24 cellular contexts compared by ENCODE assay signal in genomic region chr10:67098460-67098859, GRCh38.
A peak's percentile ranks its signal among the peaks of the same experiment; 100 is the strongest.
DNase-seq lines count a peak whose midpoint lies in the region; ATAC-seq and TF ChIP-seq lines count a peak whose summit lies in the region.
"Had no signal": no experiment of that assay in that cellular context is flagged by ENCODE, and none has a peak within 500 bp of the region (broad histone marks: within the 10 kb centered on the region; RNA-seq: fewer than 3 reads in every experiment).

No MANE protein-coding gene starts in this region.

- H3K4me3 Mint-ChIP-seq in endothelial cell (ENCODE audit: unreplicated experiment) (no peak overlapping the region), neural progenitor cell (no peak overlapping the region)
- H3K4me3 Mint-ChIP-seq: activated CD4-positive, alpha-beta T cell treated with anti-CD3 and anti-CD28 coated beads, Interleukin-2, amount 10 ng/mL, durations not matched to agents 7 days and 5 days; activated naive CD4-positive, alpha-beta T cell treated with anti-CD3 and anti-CD28 coated beads, Interleukin-2, amount 10 ng/mL, durations not matched to agents 7 days and 5 days; naive thymus-derived CD4-positive, alpha-beta T cell had no signal

- TF ChIP-seq CTCF in endothelial cell (IDR thresholded peaks at IDR 0.05; ENCODE audit: unreplicated experiment) (no peak), neural progenitor cell (IDR thresholded peaks at IDR 0.05) (no peak), GM10266 (IDR thresholded peaks at IDR 0.05; ENCODE audit: control insufficient read depth, insufficient read depth, low read depth, missing control alignments) (no peak)

- H3K27ac ChIP-seq in neural progenitor cell, result no peak overlapping the region
- no peak overlapping the region for H3K27ac ChIP-seq in caudate nucleus (ENCODE audit: low read depth, low read length)
- H3K27ac ChIP-seq: C4-2B, epithelial cell of prostate, spleen, testis, WERI-Rb-1 had no signal

- DNase-seq in HT1080 (ENCODE audit: low read depth) (peak; percentile 16), NCI-H748 treated with DMSO at 0.1 percent for 48 hours (lab: John Stamatoyannopoulos, UW) (peak; percentile 63), endothelial cell (ENCODE audit: low spot score) (no peak), neural progenitor cell (ENCODE audit: low spot score) (peak; percentile 63), caudate nucleus (lab: John Stamatoyannopoulos, UW) (no peak), GM10266 (ENCODE audit: extremely low spot score) (no peak)
- DNase-seq: activated CD4-positive, alpha-beta T cell treated with anti-CD3 and anti-CD28 coated beads, Interleukin-2, amount 10 ng/mL, durations not matched to agents 7 days and 5 days; activated naive CD4-positive, alpha-beta T cell treated with anti-CD3 and anti-CD28 coated beads, Interleukin-2, amount 10 ng/mL, durations not matched to agents 7 days and 5 days; dorsolateral prefrontal cortex; head of caudate nucleus; Karpas-422; naive thymus-derived CD4-positive, alpha-beta T cell; NCI-H187; NCI-H345; PC-3; Right ventricle myocardium superior; spleen; stimulated activated CD4-positive, alpha-beta T cell treated with anti-CD3 and anti-CD28 coated beads, Interleukin-2, amount 100 ng/mL, for 48 hours; stimulated activated naive CD4-positive, alpha-beta T cell; testis; WERI-Rb-1 had no signal

- H3K4me1 ChIP-seq in neural progenitor cell, result peaks cover 25% of the 10 kb centered on the region
- H3K4me1 ChIP-seq: spleen had no signal

- no peaks in the 10 kb centered on the region for H3F3A ChIP-seq in neural progenitor cell (ENCODE audit: low read depth)

- H3K36me3 ChIP-seq in neural progenitor cell, result no peaks in the 10 kb centered on the region
- H3K36me3 ChIP-seq: spleen, WERI-Rb-1 had no signal

- no peaks in the 10 kb centered on the region for H3K4me1 Mint-ChIP-seq in endothelial cell (ENCODE audit: unreplicated experiment)
- H3K4me1 Mint-ChIP-seq in neural progenitor cell, result peaks cover 13% of the 10 kb centered on the region
- H3K4me1 Mint-ChIP-seq: activated CD4-positive, alpha-beta T cell treated with anti-CD3 and anti-CD28 coated beads, Interleukin-2, amount 10 ng/mL, durations not matched to agents 7 days and 5 days; activated naive CD4-positive, alpha-beta T cell treated with anti-CD3 and anti-CD28 coated beads, Interleukin-2, amount 10 ng/mL, durations not matched to agents 7 days and 5 days; naive thymus-derived CD4-positive, alpha-beta T cell had no signal

- H3K9me3 Mint-ChIP-seq in endothelial cell (ENCODE audit: unreplicated experiment) (no peaks in the 10 kb centered on the region), neural progenitor cell (no peaks in the 10 kb centered on the region)
- H3K9me3 Mint-ChIP-seq: activated CD4-positive, alpha-beta T cell treated with anti-CD3 and anti-CD28 coated beads, Interleukin-2, amount 10 ng/mL, durations not matched to agents 7 days and 5 days; activated naive CD4-positive, alpha-beta T cell treated with anti-CD3 and anti-CD28 coated beads, Interleukin-2, amount 10 ng/mL, durations not matched to agents 7 days and 5 days had no signal

- ATAC-seq in HG02623 (IDR thresholded peaks at IDR 0.05; ENCODE audit: unreplicated experiment), result no peak
- ATAC-seq: naive thymus-derived CD4-positive, alpha-beta T cell; PC-3 had no signal

- peak overlapping the region; percentile 33 for H3K4me2 ChIP-seq in neural progenitor cell

- no peak overlapping the region for H3K9ac ChIP-seq in neural progenitor cell

- H3K27ac Mint-ChIP-seq in endothelial cell (ENCODE audit: unreplicated experiment), result peak overlapping the region; percentile 80
- peak overlapping the region; percentile 9 for H3K27ac Mint-ChIP-seq in neural progenitor cell
- H3K27ac Mint-ChIP-seq: activated CD4-positive, alpha-beta T cell treated with anti-CD3 and anti-CD28 coated beads, Interleukin-2, amount 10 ng/mL, durations not matched to agents 7 days and 5 days; activated naive CD4-positive, alpha-beta T cell treated with anti-CD3 and anti-CD28 coated beads, Interleukin-2, amount 10 ng/mL, durations not matched to agents 7 days and 5 days; naive thymus-derived CD4-positive, alpha-beta T cell had no signal

- H3K27me3 Mint-ChIP-seq in endothelial cell (ENCODE audit: unreplicated experiment) (no peaks in the 10 kb centered on the region), neural progenitor cell (ENCODE audit: insufficient read depth, low read depth) (no peaks in the 10 kb centered on the region)
- H3K27me3 Mint-ChIP-seq: activated CD4-positive, alpha-beta T cell treated with anti-CD3 and anti-CD28 coated beads, Interleukin-2, amount 10 ng/mL, durations not matched to agents 7 days and 5 days; activated naive CD4-positive, alpha-beta T cell treated with anti-CD3 and anti-CD28 coated beads, Interleukin-2, amount 10 ng/mL, durations not matched to agents 7 days and 5 days had no signal

- H3K9me3 ChIP-seq in neural progenitor cell (ENCODE audit: low read depth), result no peaks in the 10 kb centered on the region
- H3K9me3 ChIP-seq: spleen, testis had no signal

- H3K79me2 ChIP-seq in neural progenitor cell (ENCODE audit: low read depth), result no peaks in the 10 kb centered on the region

- H3K4me3 ChIP-seq in neural progenitor cell, result no peak overlapping the region
- H3K4me3 ChIP-seq: dorsolateral prefrontal cortex, spleen, testis had no signal

- H2AFZ ChIP-seq in neural progenitor cell (replicated peaks), result no peak overlapping the region

- no peaks in the 10 kb centered on the region for H3K36me3 Mint-ChIP-seq in endothelial cell (ENCODE audit: low read depth, unreplicated experiment)
- H3K36me3 Mint-ChIP-seq in neural progenitor cell, result no peaks in the 10 kb centered on the region
- H3K36me3 Mint-ChIP-seq: activated naive CD4-positive, alpha-beta T cell treated with anti-CD3 and anti-CD28 coated beads, Interleukin-2, amount 10 ng/mL, durations not matched to agents 7 days and 5 days; naive thymus-derived CD4-positive, alpha-beta T cell had no signal

- no peaks in the 10 kb centered on the region for H4K20me1 ChIP-seq in neural progenitor cell (ENCODE audit: low read depth)

- no peaks in the 10 kb centered on the region for H3K27me3 ChIP-seq in neural progenitor cell
- H3K27me3 ChIP-seq: dorsolateral prefrontal cortex, spleen, testis had no signal

Comparison
In these comparisons a context has a peak if more than half of its experiments do, and no peak if none do; other contexts are left out.
1. DNase-seq: peak in HT1080 (single experiment), NCI-H748 treated with DMSO at 0.1 percent for 48 hours (single experiment) and neural progenitor cell (single experiment); none in endothelial cell (single experiment), caudate nucleus (0 of 61) and GM10266 (single experiment).